Comparison of ENCODE assay signal across 10 cellular contexts in genomic region chr5:69271376-69271775, GRCh38. TPM values are rescaled to one million over a fixed set of nuclear protein-coding genes. Genes with fewer than 3 reads are reported as not detected.
DNase-seq lines count a peak whose midpoint lies in the region; ATAC-seq, FAIRE-seq and TF ChIP-seq lines count a peak whose summit lies in the region.
"Had no signal": no experiment of that assay in that cellular context is flagged by ENCODE, and none has a peak within 500 bp of the region (broad histone marks: within the 10 kb centered on the region; RNA-seq: fewer than 3 reads in every experiment).

No MANE protein-coding gene starts in this region.

- H3K9ac ChIP-seq in astrocyte (ENCODE audit: low read length), result peak overlapping the region; percentile 17

- TF ChIP-seq CTCF in astrocyte (IDR thresholded peaks at IDR 0.05; ENCODE audit: insufficient read depth, low read depth, low read length), result no peak
- TF ChIP-seq CTCF in left lung (IDR thresholded peaks at IDR 0.05), result no peak
- TF ChIP-seq CTCF in GM20000 (IDR thresholded peaks at IDR 0.05; ENCODE audit: extremely low read depth, missing control alignments), result no peak
- no peak for TF ChIP-seq CTCF in GM10248 (IDR thresholded peaks at IDR 0.05; ENCODE audit: control extremely low read depth, extremely low read depth, low read depth, missing control alignments)

- ATAC-seq in left lung (peak; percentile 69), HG03196 (IDR thresholded peaks at IDR 0.05; ENCODE audit: unreplicated experiment) (no peak)

- H3K4me1 ChIP-seq in astrocyte (ENCODE audit: insufficient read depth, low read length) (peaks cover 5% of the 10 kb centered on the region), left lung (no peaks in the 10 kb centered on the region)

- H3K9me3 Mint-ChIP-seq in astrocyte (ENCODE audit: unreplicated experiment), result no peaks in the 10 kb centered on the region

- peaks cover 9% of the 10 kb centered on the region for H3K36me3 Mint-ChIP-seq in astrocyte (ENCODE audit: low read depth, unreplicated experiment)

- H3K4me3 ChIP-seq in Jurkat, Clone E6-1 (ENCODE audit: low read length), result no peak overlapping the region
- no peak overlapping the region for H3K4me3 ChIP-seq in astrocyte (ENCODE audit: insufficient read depth, low read depth, low read length)
- no peak overlapping the region for H3K4me3 ChIP-seq in left lung

- intact Hi-C loops in left lung (cut with DNase I), result no loop called here

- peak overlapping the region; percentile 40 for H3K4me2 ChIP-seq in astrocyte (ENCODE audit: low read length)

- POLR2A ChIA-PET in GM10248 (lab: Yijun Ruan, JAX), result interaction anchor here (0.6 kb wide), 1 partner anchor 19 kb away, joined by 3 read pairs; no protein-coding TSS in a partner anchor

- FAIRE-seq in astrocyte (lab: Jason Lieb, UNC), result peak; percentile 5

- H3K36me3 ChIP-seq in astrocyte (ENCODE audit: insufficient read depth, low read length), result peaks cover 37% of the 10 kb centered on the region
- H3K36me3 ChIP-seq in left lung, result peaks cover 0 to 77% of the 10 kb centered on the region in 2 donors

- no peaks in the 10 kb centered on the region for H3K27me3 Mint-ChIP-seq in astrocyte (ENCODE audit: low read depth, unreplicated experiment)

- H3K4me3 Mint-ChIP-seq in astrocyte (ENCODE audit: unreplicated experiment), result no peak overlapping the region

- H3K27ac Mint-ChIP-seq in astrocyte (ENCODE audit: unreplicated experiment), result peak overlapping the region; percentile 84

- H2AFZ ChIP-seq in astrocyte (ENCODE audit: low read depth, low read length), result no peak overlapping the region

- peaks cover 5% of the 10 kb centered on the region for H3K79me2 ChIP-seq in astrocyte (ENCODE audit: insufficient read depth, low read length)

- no peaks in the 10 kb centered on the region for H4K20me1 ChIP-seq in astrocyte (ENCODE audit: insufficient read depth, low read length)

- H3K9me3 ChIP-seq in astrocyte (ENCODE audit: insufficient read depth, low read depth, low read length) (no peaks in the 10 kb centered on the region), left lung (no peaks in the 10 kb centered on the region)

- CTCF ChIA-PET in GM10248 (lab: Yijun Ruan, JAX), result interaction anchor here (1.2 to 2.8 kb wide), 6 partner anchors 8 to 228 kb away, joined by 3 to 10 read pairs (median 5); no protein-coding TSS in a partner anchor

- H3K27me3 ChIP-seq in astrocyte (ENCODE audit: insufficient read depth, low read length) (no peaks in the 10 kb centered on the region), left lung (no peaks in the 10 kb centered on the region)

- H3K27ac ChIP-seq in astrocyte (ENCODE audit: low read depth, low read length) (peak overlapping the region; percentile 54), left lung (no peak overlapping the region)

- DNase-seq in EH (ENCODE audit: low read depth) (peak; percentile 78), astrocyte (ENCODE audit: low read depth) (peak; percentile 48), left lung (peak in 1 of 2 donors; percentile 50), AG08396 (ENCODE audit: low spot score) (no peak), GM20000 (ENCODE audit: low spot score) (no peak), GM10248 (ENCODE audit: extremely low spot score) (no peak)
- peak; percentile 10 for DNase-seq in Jurkat, Clone E6-1 (ENCODE audit: low read depth, low spot score)
- DNase-seq: activated CD4-positive, CD25-positive, alpha-beta regulatory T cell; NCI-H526 treated with DMSO at 0.1 percent for 48 hours had no signal

- H3K4me1 Mint-ChIP-seq in astrocyte (ENCODE audit: low read depth, unreplicated experiment), result peaks cover 9% of the 10 kb centered on the region

RNA-seq across cellular contexts. Expression of gene CDK7, which starts 36.7 kb away (rescaled TPM):
- polyA plus RNA-seq in Jurkat, Clone E6-1 (2012; ENCODE audit: insufficient read depth, insufficient read length), result 76.1 TPM
- total RNA-seq in astrocyte, result 53.6 and 58.3 TPM in 2 replicates
- 10 to 100 TPM; 15.9 to 22.8 TPM for total RNA-seq in left lung

Comparison
In these comparisons a context has a peak if more than half of its experiments do, and no peak if none do; other contexts are left out.
1. DNase-seq: peak in EH (single experiment), Jurkat, Clone E6-1 (single experiment) and astrocyte (single experiment); none in AG08396 (single experiment), GM20000 (single experiment) and GM10248 (single experiment).